Comparison of ENCODE assay signal across 1 cellular context in the genomic region with DNA sequence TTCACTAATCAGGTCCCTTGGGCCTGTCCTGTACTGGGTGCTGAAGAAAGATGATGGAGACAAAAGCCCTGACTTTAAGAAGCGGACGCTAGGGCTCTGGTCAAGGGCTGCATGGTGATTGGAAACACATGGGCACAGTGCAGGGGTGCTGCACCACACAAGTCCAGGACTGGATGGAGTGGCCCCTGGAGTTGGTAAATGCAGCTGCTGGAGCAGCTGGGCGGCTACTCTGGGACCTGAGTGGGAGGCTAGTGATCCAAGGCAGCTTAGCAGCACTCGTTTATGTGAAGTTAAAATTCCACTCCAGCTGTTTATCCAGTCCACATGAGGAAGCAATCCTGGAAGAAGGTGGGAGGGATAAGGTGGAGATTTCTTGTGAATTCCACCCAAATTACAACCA.
TF ChIP-seq lines count a peak whose summit lies in the region.

No MANE protein-coding gene starts in this region.

TF ChIP-seq in SK-N-SH, 30 proteins besides CTCF, POLR2A, EP300 and RAD21 (continued from another document):
- TF ChIP-seq, protein P1, sequence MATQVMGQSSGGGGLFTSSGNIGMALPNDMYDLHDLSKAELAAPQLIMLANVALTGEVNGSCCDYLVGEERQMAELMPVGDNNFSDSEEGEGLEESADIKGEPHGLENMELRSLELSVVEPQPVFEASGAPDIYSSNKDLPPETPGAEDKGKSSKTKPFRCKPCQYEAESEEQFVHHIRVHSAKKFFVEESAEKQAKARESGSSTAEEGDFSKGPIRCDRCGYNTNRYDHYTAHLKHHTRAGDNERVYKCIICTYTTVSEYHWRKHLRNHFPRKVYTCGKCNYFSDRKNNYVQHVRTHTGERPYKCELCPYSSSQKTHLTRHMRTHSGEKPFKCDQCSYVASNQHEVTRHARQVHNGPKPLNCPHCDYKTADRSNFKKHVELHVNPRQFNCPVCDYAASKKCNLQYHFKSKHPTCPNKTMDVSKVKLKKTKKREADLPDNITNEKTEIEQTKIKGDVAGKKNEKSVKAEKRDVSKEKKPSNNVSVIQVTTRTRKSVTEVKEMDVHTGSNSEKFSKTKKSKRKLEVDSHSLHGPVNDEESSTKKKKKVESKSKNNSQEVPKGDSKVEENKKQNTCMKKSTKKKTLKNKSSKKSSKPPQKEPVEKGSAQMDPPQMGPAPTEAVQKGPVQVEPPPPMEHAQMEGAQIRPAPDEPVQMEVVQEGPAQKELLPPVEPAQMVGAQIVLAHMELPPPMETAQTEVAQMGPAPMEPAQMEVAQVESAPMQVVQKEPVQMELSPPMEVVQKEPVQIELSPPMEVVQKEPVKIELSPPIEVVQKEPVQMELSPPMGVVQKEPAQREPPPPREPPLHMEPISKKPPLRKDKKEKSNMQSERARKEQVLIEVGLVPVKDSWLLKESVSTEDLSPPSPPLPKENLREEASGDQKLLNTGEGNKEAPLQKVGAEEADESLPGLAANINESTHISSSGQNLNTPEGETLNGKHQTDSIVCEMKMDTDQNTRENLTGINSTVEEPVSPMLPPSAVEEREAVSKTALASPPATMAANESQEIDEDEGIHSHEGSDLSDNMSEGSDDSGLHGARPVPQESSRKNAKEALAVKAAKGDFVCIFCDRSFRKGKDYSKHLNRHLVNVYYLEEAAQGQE (IDR thresholded peaks at IDR 0.05; ENCODE audit: low read depth, low read length), result no peak
- TF ChIP-seq SMC3 (IDR thresholded peaks at IDR 0.05; ENCODE audit: low read depth, low read length), result no peak
- TF ChIP-seq, protein P2, sequence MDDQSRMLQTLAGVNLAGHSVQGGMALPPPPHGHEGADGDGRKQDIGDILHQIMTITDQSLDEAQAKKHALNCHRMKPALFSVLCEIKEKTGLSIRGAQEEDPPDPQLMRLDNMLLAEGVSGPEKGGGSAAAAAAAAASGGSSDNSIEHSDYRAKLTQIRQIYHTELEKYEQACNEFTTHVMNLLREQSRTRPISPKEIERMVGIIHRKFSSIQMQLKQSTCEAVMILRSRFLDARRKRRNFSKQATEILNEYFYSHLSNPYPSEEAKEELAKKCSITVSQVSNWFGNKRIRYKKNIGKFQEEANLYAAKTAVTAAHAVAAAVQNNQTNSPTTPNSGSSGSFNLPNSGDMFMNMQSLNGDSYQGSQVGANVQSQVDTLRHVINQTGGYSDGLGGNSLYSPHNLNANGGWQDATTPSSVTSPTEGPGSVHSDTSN (IDR thresholded peaks at IDR 0.05), result no peak
- TF ChIP-seq NFIC (IDR thresholded peaks at IDR 0.05; ENCODE audit: borderline replicate concordance), result no peak
- TF ChIP-seq YY1 (IDR thresholded peaks at IDR 0.05; ENCODE audit: low read depth), result no peak
- no peak for TF ChIP-seq FOXJ3 (CRISPR knock-in tag; IDR thresholded peaks at IDR 0.05)
- TF ChIP-seq TAF1 (IDR thresholded peaks at IDR 0.05; ENCODE audit: borderline replicate concordance, low read depth, low read length), result no peak
